Comparison of ENCODE assay signal across 11 cellular contexts in genomic region chr7:66055321-66055956, GRCh38. TPM values are rescaled to one million over a fixed set of nuclear protein-coding genes. Genes with fewer than 3 reads are reported as not detected.
DNase-seq lines count a peak whose midpoint lies in the region; ATAC-seq, FAIRE-seq and TF ChIP-seq lines count a peak whose summit lies in the region.
"Had no signal": no experiment of that assay in that cellular context is flagged by ENCODE, and none has a peak within 500 bp of the region (broad histone marks: within the 10 kb centered on the region; RNA-seq: fewer than 3 reads in every experiment).

No MANE protein-coding gene starts in this region.

- WGBS in esophagus muscularis mucosa = 88% methylated on average over 9 of the region's 9 CpGs
- 86 to 90% methylated on average over 9 of the region's 9 CpGs for WGBS in lower leg skin, 2 donors

- H3K9me3 Mint-ChIP-seq in CD14-positive monocyte = peaks cover 0 to 3% (median 0%) of the 10 kb centered on the region in 7 donors

- no peak overlapping the region for H3K27ac ChIP-seq in esophagus muscularis mucosa (replicated peaks in 1 of 4)

- no peak for DNase-seq in GM12892 (ENCODE audit: insufficient read length)
- DNase-seq in choroid plexus epithelial cell (ENCODE audit: low read depth) = peak; percentile 75
- no peak for DNase-seq in CD14-positive monocyte (ENCODE audit: low spot score)
- no peak for DNase-seq in esophagus muscularis mucosa (ENCODE audit: extremely low spot score)
- DNase-seq in GM13976 (ENCODE audit: low spot score) = no peak
- no peak for DNase-seq in lower leg skin (ENCODE audit: low spot score in 2 of 2)
- DNase-seq: DMS53; NCI-H69; stimulated activated CD4-positive, alpha-beta T cell treated with anti-CD3 and anti-CD28 coated beads, Interleukin-4, amount 100 ng/mL, for 4 hours had no signal

- FAIRE-seq in GM12892 (lab: Jason Lieb, UNC) = peak; percentile 24

- no peaks in the 10 kb centered on the region for H3K36me3 Mint-ChIP-seq in CD14-positive monocyte

- H3K4me1 Mint-ChIP-seq in CD14-positive monocyte = peaks cover 1% of the 10 kb centered on the region

- H3K4me3 ChIP-seq in choroid plexus epithelial cell (ENCODE audit: low read depth, low read length) (no peak overlapping the region), esophagus muscularis mucosa (no peak overlapping the region), lower leg skin (ENCODE audit: low read depth, poor library complexity, severe bottlenecking) (no peak overlapping the region)

- H3K4me3 Mint-ChIP-seq in CD14-positive monocyte = no peak overlapping the region

- ATAC-seq in GM19468 (IDR thresholded peaks at IDR 0.05; ENCODE audit: extremely low read depth, unreplicated experiment) (peak; percentile 49), HG03066 (IDR thresholded peaks at IDR 0.05; ENCODE audit: low read depth, unreplicated experiment) (peak; percentile 67)

- H3K27ac Mint-ChIP-seq in CD14-positive monocyte = no peak overlapping the region

- in situ Hi-C loops in GM13976 (cut with MboI; ENCODE audit: low sequenced_read_pairs, unreplicated experiment) = no loop called here

- H3K36me3 ChIP-seq in esophagus muscularis mucosa = no peaks in the 10 kb centered on the region

- no peaks in the 10 kb centered on the region for H3K9me3 ChIP-seq in esophagus muscularis mucosa

- intact Hi-C loops in CD14-positive monocyte (cut with micrococcal nuclease) (no loop called here), esophagus muscularis mucosa (cut with DNase I) (no loop called here), lower leg skin (cut with DNase I; ENCODE audit: low total_unique reads) (no loop called here)

- TF ChIP-seq POLR2A in GM12892 (IDR thresholded peaks at IDR 0.05; ENCODE audit: low read depth, low read length) = no peak
- no peak for TF ChIP-seq POLR2A in esophagus muscularis mucosa (IDR thresholded peaks at IDR 0.05; ENCODE audit: low read depth)
- TF ChIP-seq POLR2A in lower leg skin (IDR thresholded peaks at IDR 0.05) = no peak

- TF ChIP-seq CTCF in choroid plexus epithelial cell (conservative IDR thresholded peaks at IDR 0.05; ENCODE audit: low read depth, low read length) = no peak
- TF ChIP-seq CTCF in CD14-positive monocyte (IDR thresholded peaks at IDR 0.05) = no peak
- no peak for TF ChIP-seq CTCF in esophagus muscularis mucosa (IDR thresholded peaks at IDR 0.05)
- TF ChIP-seq CTCF in GM13976 (IDR thresholded peaks at IDR 0.05; ENCODE audit: borderline replicate concordance, control extremely low read depth, extremely low read depth, insufficient read depth, missing control alignments) = no peak
- no peak for TF ChIP-seq CTCF in lower leg skin (IDR thresholded peaks at IDR 0.05)

- peaks cover 0 to 7% (median 0%) of the 10 kb centered on the region in 4 donors for H3K4me1 ChIP-seq in esophagus muscularis mucosa

- H3K27me3 ChIP-seq in esophagus muscularis mucosa = no peaks in the 10 kb centered on the region

- H3K27me3 Mint-ChIP-seq in CD14-positive monocyte (ENCODE audit: low read depth in 3 of 3) = peaks cover 0 to 2% (median 2%) of the 10 kb centered on the region in 3 donors

- no peak for TF ChIP-seq EP300 in esophagus muscularis mucosa (IDR thresholded peaks at IDR 0.05)

RNA-seq across cellular contexts. Expression of gene ASL, which starts 20.2 kb away (rescaled TPM):
- 21.2 TPM for polyA plus RNA-seq in GM12892 (2012; ENCODE audit: missing spikeins)
- 10 to 100 TPM; 29.7 to 35.9 TPM for polyA plus RNA-seq in CD14-positive monocyte
- 10 to 100 TPM; 10.4 to 24.2 (median 18.8) TPM for total RNA-seq in esophagus muscularis mucosa
- 10 to 100 TPM; 14.6 to 29.0 (median 27.9) TPM for total RNA-seq in lower leg skin

RNA-seq across cellular contexts. Expression of gene CRCP, which starts 59.2 kb away (rescaled TPM):
- polyA plus RNA-seq in GM12892 (2012; ENCODE audit: missing spikeins) = 17.5 TPM
- polyA plus RNA-seq in CD14-positive monocyte = 10 to 100 TPM; 14.0 to 15.5 TPM
- total RNA-seq in esophagus muscularis mucosa (10 to 100 TPM; 45.9 to 61.9 (median 54.2) TPM), lower leg skin (10 to 100 TPM; 35.6 to 72.4 (median 45.3) TPM)
